ENCODE assay signal across 1 cellular context in genomic region chr17:45316271-45317112, GRCh38.
TF ChIP-seq lines count a peak whose summit lies in the region.

Gene MAP3K14 (minus strand): TSS chr17:45317020. CDS start chr17:45290745, 26,275 bp downstream.

TF ChIP-seq in HepG2, 621 proteins besides CTCF, POLR2A, EP300 and RAD21 (continued from another document and continues in another):
- TF ChIP-seq ZBTB33 (CRISPR knock-in tag; IDR thresholded peaks at IDR 0.05) = no peak
- peak; percentile 89 for TF ChIP-seq RBFOX2 (IDR thresholded peaks at IDR 0.05; ENCODE audit: low read depth, low read length)
- peak; percentile 95; the same call in 1 of the 2 replicates for TF ChIP-seq MTERF4 (CRISPR knock-in tag; IDR thresholded peaks at IDR 0.05)
- TF ChIP-seq SALL2 (CRISPR knock-in tag; IDR thresholded peaks at IDR 0.05) = peak; percentile 95
- peak; percentile 61; the same call in 1 of the 2 replicates for TF ChIP-seq ZNF235 (CRISPR knock-in tag; IDR thresholded peaks at IDR 0.05; ENCODE audit: borderline replicate concordance)
- peak; percentile 83 for TF ChIP-seq POLR2AphosphoS5 (IDR thresholded peaks at IDR 0.05; ENCODE audit: low read depth, low read length)
- peak; percentile 74; the same call in 1 of the 2 replicates for TF ChIP-seq ZNF891 (CRISPR knock-in tag; IDR thresholded peaks at IDR 0.05)
- peak; percentile 63; the same call in 1 of the 2 replicates for TF ChIP-seq CENPBD1 (CRISPR knock-in tag; IDR thresholded peaks at IDR 0.05; ENCODE audit: borderline replicate concordance, low read depth)
- TF ChIP-seq ZNF770 (CRISPR knock-in tag; IDR thresholded peaks at IDR 0.05) = no peak
- peak; percentile 78 for TF ChIP-seq TOPORS (CRISPR knock-in tag; IDR thresholded peaks at IDR 0.05)
- TF ChIP-seq ZNF709 (CRISPR knock-in tag; IDR thresholded peaks at IDR 0.05) = peak; percentile 95
- TF ChIP-seq HBP1 (CRISPR knock-in tag; IDR thresholded peaks at IDR 0.05; ENCODE audit: low read depth) = 0 out of 2 replicates have a peak, but pooled peaks have one; percentile 40
- TF ChIP-seq MTF2 (CRISPR knock-in tag; IDR thresholded peaks at IDR 0.05; ENCODE audit: borderline replicate concordance) = 0 out of 2 replicates have a peak, but pooled peaks have one; percentile 23
- peak; percentile 41; the same call in 1 of the 2 replicates for TF ChIP-seq PITX1 (CRISPR knock-in tag; IDR thresholded peaks at IDR 0.05)
- peak; percentile 63; the same call in 1 of the 2 replicates for TF ChIP-seq NFKB2 (CRISPR knock-in tag; IDR thresholded peaks at IDR 0.05; ENCODE audit: borderline replicate concordance)
- peak; percentile 50 for TF ChIP-seq SKI (IDR thresholded peaks at IDR 0.05; ENCODE audit: partially characterized antibody)
- peak; percentile 1; the same call in 1 of the 2 replicates for TF ChIP-seq ZNF230 (CRISPR knock-in tag; IDR thresholded peaks at IDR 0.05)
- peak; percentile 14; the same call in 1 of the 2 replicates for TF ChIP-seq ARID5B (CRISPR knock-in tag; IDR thresholded peaks at IDR 0.05)
- TF ChIP-seq ZNF142 (CRISPR knock-in tag; IDR thresholded peaks at IDR 0.05) = peak; percentile 91
- no peak for TF ChIP-seq SMAD1 (CRISPR knock-in tag; IDR thresholded peaks at IDR 0.05; ENCODE audit: borderline replicate concordance, low read depth)
- peak; percentile 70; the same call in 1 of the 2 replicates for TF ChIP-seq ZNF430 (CRISPR knock-in tag; IDR thresholded peaks at IDR 0.05)
- TF ChIP-seq ZNF383 (CRISPR knock-in tag; IDR thresholded peaks at IDR 0.05; ENCODE audit: borderline replicate concordance) = no peak
- no peak for TF ChIP-seq SRF (IDR thresholded peaks at IDR 0.05; ENCODE audit: low read depth, low read length)
- peak; percentile 49; the same call in 1 of the 2 replicates for TF ChIP-seq ZNF225 (CRISPR knock-in tag; IDR thresholded peaks at IDR 0.05)
- TF ChIP-seq TSC22D2 (CRISPR knock-in tag; IDR thresholded peaks at IDR 0.05; ENCODE audit: borderline replicate concordance) = 0 out of 2 replicates have a peak, but pooled peaks have one; percentile 49
- peak; percentile 45; the same call in 1 of the 2 replicates for TF ChIP-seq THAP7 (CRISPR knock-in tag; IDR thresholded peaks at IDR 0.05)
- no peak for TF ChIP-seq TAF15 (IDR thresholded peaks at IDR 0.05; ENCODE audit: low read depth, low read length, poor library complexity, severe bottlenecking)
